In genomic region chr18:74420926-74421325, GRCh38 we compare ENCODE assay signal across 32 cellular contexts. TPM values are rescaled to one million over a fixed set of nuclear protein-coding genes. Genes with fewer than 3 reads are reported as not detected.
"Had no signal": no experiment of that assay in that cellular context is flagged by ENCODE, and none has a peak within 500 bp of the region (broad histone marks: within the 10 kb centered on the region; RNA-seq: fewer than 3 reads in every experiment).

No MANE protein-coding gene starts in this region.

- H3K4me1 ChIP-seq: ascending aorta, breast epithelium, colonic mucosa, esophagus squamous epithelium, gastroesophageal sphincter had no signal

- H3K36me3 ChIP-seq: ascending aorta, breast epithelium, cardiac muscle cell, colonic mucosa, esophagus squamous epithelium, gastroesophageal sphincter, heart right ventricle had no signal

- H3K27me3 ChIP-seq: ascending aorta, breast epithelium, cardiac muscle cell, colonic mucosa, gastroesophageal sphincter, heart right ventricle had no signal

- H3K4me1 Mint-ChIP-seq: activated CD4-positive, alpha-beta T cell treated with anti-CD3 and anti-CD28 coated beads, Interleukin-2, amount 10 ng/mL, durations not matched to agents 7 days and 5 days; activated T-helper 17 cell treated with anti-CD3 and anti-CD28 coated beads, Interleukin-2, amount 50 U/mL, for 72 hours had no signal

- H3K36me3 Mint-ChIP-seq: activated naive CD8-positive, alpha-beta T cell; brain had no signal

- H3K4me3 Mint-ChIP-seq: activated CD4-positive, alpha-beta T cell treated with anti-CD3 and anti-CD28 coated beads, Interleukin-2, amount 10 ng/mL, durations not matched to agents 7 days and 5 days; activated CD8-positive, alpha-beta T cell treated with anti-CD3 and anti-CD28 coated beads for 36 hours; activated naive CD8-positive, alpha-beta T cell; activated T-cell treated with anti-CD3 and anti-CD28 coated beads, Interleukin-2, amount 50 U/mL, for 4 hours; activated T-helper 17 cell treated with anti-CD3 and anti-CD28 coated beads, Interleukin-2, amount 50 U/mL, for 72 hours; brain had no signal

- ATAC-seq: activated CD8-positive, alpha-beta T cell treated with anti-CD3 and anti-CD28 coated beads for 36 hours; activated T-cell treated with anti-CD3 and anti-CD28 coated beads, Interleukin-2, amount 50 U/mL, for 4 hours; activated T-helper 17 cell treated with anti-CD3 and anti-CD28 coated beads, Interleukin-2, amount 50 U/mL, for 72 hours; gastroesophageal sphincter had no signal

- H3K27ac Mint-ChIP-seq: activated CD4-positive, alpha-beta T cell treated with anti-CD3 and anti-CD28 coated beads, Interleukin-2, amount 10 ng/mL, durations not matched to agents 7 days and 5 days; activated CD8-positive, alpha-beta T cell treated with anti-CD3 and anti-CD28 coated beads for 36 hours; activated naive CD8-positive, alpha-beta T cell; activated T-helper 17 cell treated with anti-CD3 and anti-CD28 coated beads, Interleukin-2, amount 50 U/mL, for 72 hours had no signal

- H3K9me3 Mint-ChIP-seq: activated CD8-positive, alpha-beta T cell treated with anti-CD3 and anti-CD28 coated beads for 36 hours; activated T-cell treated with anti-CD3 and anti-CD28 coated beads, Interleukin-2, amount 50 U/mL, for 4 hours; activated T-helper 17 cell treated with anti-CD3 and anti-CD28 coated beads, Interleukin-2, amount 50 U/mL, for 72 hours had no signal

- H3K4me3 ChIP-seq: ascending aorta, breast epithelium, cardiac muscle cell, colonic mucosa, esophagus squamous epithelium, gastroesophageal sphincter, heart right ventricle had no signal

- DNase-seq: activated CD4-positive, alpha-beta T cell treated with anti-CD3 and anti-CD28 coated beads for 4 hours; activated CD4-positive, alpha-beta T cell treated with anti-CD3 and anti-CD28 coated beads, Interleukin-2, amount 10 ng/mL, durations not matched to agents 7 days and 5 days; activated CD4-positive, alpha-beta T cell treated with anti-CD3 and anti-CD28 coated beads, Interleukin-2, amount 50 U/mL, for 4 hours; activated CD4-positive, CD25-positive, alpha-beta regulatory T cell; activated CD4-positive, CD25-positive, alpha-beta regulatory T cell treated with anti-CD3 and anti-CD28 coated beads, Interleukin-2, amount 50 U/mL, for 72 hours; activated CD8-positive, alpha-beta memory T cell treated with anti-CD3 and anti-CD28 coated beads for 24 hours; activated CD8-positive, alpha-beta T cell treated with anti-CD3 and anti-CD28 coated beads for 36 hours; activated effector memory CD4-positive, alpha-beta T cell treated with Interleukin-2 at 50 U/mL for 16 hours; activated gamma-delta T cell treated with Interleukin-2 at 50 U/mL for 16 hours; activated naive CD4-positive, alpha-beta T cell treated with anti-CD3 and anti-CD28 coated beads, Interleukin-2, amount 50 U/mL, for 16 hours; activated naive CD4-positive, alpha-beta T cell treated with Interleukin-2 at 50 U/mL for 16 hours; activated T-cell treated with anti-CD3 and anti-CD28 coated beads, Interleukin-2, amount 50 U/mL, for 4 hours; central memory CD4-positive, alpha-beta T cell; cerebellar nuclear complex; colonic mucosa; effector CD8-positive, alpha-beta T cell; esophagus squamous epithelium; foreskin melanocyte; T-helper 2 cell had no signal

- H3K27ac ChIP-seq: ascending aorta, breast epithelium, cardiac muscle cell, colonic mucosa, epithelial cell of prostate, esophagus squamous epithelium, gastroesophageal sphincter had no signal

- H3K9me3 ChIP-seq: ascending aorta, breast epithelium, colonic mucosa, esophagus squamous epithelium had no signal

- H3K27me3 Mint-ChIP-seq: activated CD8-positive, alpha-beta T cell treated with anti-CD3 and anti-CD28 coated beads for 36 hours; activated naive CD8-positive, alpha-beta T cell; activated T-helper 17 cell treated with anti-CD3 and anti-CD28 coated beads, Interleukin-2, amount 50 U/mL, for 72 hours had no signal

RNA-seq across cellular contexts. Expression of gene DIPK1C, which starts 36.2 kb away (rescaled TPM):
- total RNA-seq: activated CD4-positive, alpha-beta T cell treated with anti-CD3 and anti-CD28 coated beads, Interleukin-2, amount 10 ng/mL, durations not matched to agents 7 days and 5 days; activated CD8-positive, alpha-beta T cell treated with anti-CD3 and anti-CD28 coated beads for 36 hours; activated T-cell treated with anti-CD3 and anti-CD28 coated beads, Interleukin-2, amount 50 U/mL, for 4 hours; activated T-helper 17 cell treated with anti-CD3 and anti-CD28 coated beads, Interleukin-2, amount 50 U/mL, for 72 hours; ascending aorta; cardiac muscle cell; dermis microvascular lymphatic vessel endothelial cell; endothelial cell of umbilical vein; esophagus squamous epithelium; glomerular endothelial cell; T-helper 1 cell treated with Interleukin-12 subunit alpha and Interleukin-12 subunit beta and Interleukin-4 antibody, amounts not matched to agents 30 ng/mL and 1 ng/mL, for 36 hours had no signal
- polyA plus RNA-seq: cardiac muscle cell, endothelial cell of umbilical vein had no signal
